ENCODE assay signal across 9 cellular contexts in genomic region chr10:119412244-119412750, GRCh38.
DNase-seq lines count a peak whose midpoint lies in the region; ATAC-seq, FAIRE-seq and TF ChIP-seq lines count a peak whose summit lies in the region.
"Had no signal": no experiment of that assay in that cellular context is flagged by ENCODE, and none has a peak within 500 bp of the region (broad histone marks: within the 10 kb centered on the region; RNA-seq: fewer than 3 reads in every experiment).

No MANE protein-coding gene starts in this region.

- intact Hi-C loops in HepG2 (cut with micrococcal nuclease; ENCODE audit: unreplicated experiment): no loop called here

- H3K79me2 ChIP-seq in HepG2 (ENCODE audit: insufficient read depth, low read length): no peaks in the 10 kb centered on the region

- FAIRE-seq in HepG2 (lab: Jason Lieb, UNC): no peak

- POLR2A ChIA-PET in HepG2 (lab: Yijun Ruan, JAX): interaction anchor here (3.9 kb wide), 1 partner anchor 89 kb away, joined by 11 read pairs; no protein-coding TSS in a partner anchor

- BruUV-seq in HepG2 (replicated peaks; lab: Mats Ljungman, UMichigan): no TSS peak

- no peak for TF ChIP-seq RAD21 in HepG2 (CRISPR knock-in tag; IDR thresholded peaks at IDR 0.05)

- peaks cover 11 to 28% of the 10 kb centered on the region in 2 donors for H3K4me1 ChIP-seq in duodenal mucosa (ENCODE audit: control insufficient read depth in 1 of 2, insufficient read depth in 2 of 2, low read length in 2 of 2)
- peaks cover 55% of the 10 kb centered on the region for H3K4me1 ChIP-seq in HepG2 (ENCODE audit: insufficient read depth, low read length)
- peaks cover 33 to 50% (median 34%) of the 10 kb centered on the region in 3 donors for H3K4me1 ChIP-seq in skeletal muscle tissue (ENCODE audit: control insufficient read depth in 3 of 3, insufficient read depth in 3 of 3, low read length in 3 of 3)

- no peak for TF ChIP-seq POLR2A in HepG2 (IDR thresholded peaks at IDR 0.05; ENCODE audit: insufficient read depth in 1 of 2, low read depth in 2 of 2, low read length in 2 of 2)

- no peak overlapping the region for H3K4me2 ChIP-seq in HepG2 (ENCODE audit: low read depth, low read length)

- no peaks in the 10 kb centered on the region for H3K9me3 ChIP-seq in duodenal mucosa (ENCODE audit: control insufficient read depth in 1 of 2, low read length in 2 of 2)
- H3K9me3 ChIP-seq in HepG2 (ENCODE audit: low read length): no peaks in the 10 kb centered on the region
- H3K9me3 ChIP-seq in skeletal muscle tissue (ENCODE audit: control insufficient read depth in 3 of 3, low read length in 3 of 3): no peaks in the 10 kb centered on the region

- 98% methylated on average over 4 of the region's 21 CpGs for WGBS in HepG2 (ENCODE audit: low lambda C conversion rate)

- CTCF ChIA-PET in HepG2 (lab: Yijun Ruan, JAX; ENCODE audit: low intra/inter-chr PET ratio, low total read pairs): no interaction called here

- H3K27me3 ChIP-seq in duodenal mucosa (ENCODE audit: control insufficient read depth in 1 of 2, insufficient read depth in 2 of 2, low read length in 2 of 2) (no peaks in the 10 kb centered on the region), HepG2 (ENCODE audit: control insufficient read depth in 1 of 2, insufficient read depth in 2 of 2, low read length in 2 of 2) (no peaks in the 10 kb centered on the region; a peak in 1 of 5 replicates), skeletal muscle tissue (ENCODE audit: control insufficient read depth in 3 of 3, insufficient read depth in 3 of 3, low read length in 3 of 3) (no peaks in the 10 kb centered on the region)

- no peak for TF ChIP-seq CTCF in HepG2 (CRISPR knock-in tag; IDR thresholded peaks at IDR 0.05)

- DNase-seq in HT-29 (ENCODE audit: low spot score) (peak; percentile 61), HepG2 (ENCODE audit: low spot score) (no peak), SKM-1 (lab: John Stamatoyannopoulos, UW; ENCODE audit: unreplicated experiment) (no peak), GOT3 (lab: John Stamatoyannopoulos, UW) (no peak), T1000 (lab: John Stamatoyannopoulos, UW) (no peak)
- DNase-seq: activated T-cell treated with anti-CD3 and anti-CD28 coated beads, Interleukin-2, amount 50 U/mL, for 1 hour had no signal

- H3K9ac ChIP-seq in duodenal mucosa (ENCODE audit: low read depth in 1 of 2, low read length in 2 of 2) (no peak overlapping the region), HepG2 (ENCODE audit: insufficient read depth, low read depth, low read length) (no peak overlapping the region), skeletal muscle tissue (ENCODE audit: low read depth in 1 of 3, low read length in 3 of 3) (no peak overlapping the region)

- in situ Hi-C loops in HepG2 (cut with HindIII; ENCODE audit: extremely low pct_ligation_motif_present, low pct_unique_long_range_greater_than_20kb): no loop called here

- TF ChIP-seq EP300 in HepG2 (IDR thresholded peaks at IDR 0.05; ENCODE audit: low read depth in 2 of 2, low read length in 2 of 2) (no peak), HepG2 (CRISPR knock-in tag; IDR thresholded peaks at IDR 0.05; ENCODE audit: borderline replicate concordance) (no peak)

- H3K27ac ChIP-seq in duodenal mucosa (ENCODE audit: low read depth, low read length) (peak overlapping the region; percentile 73), HepG2 (ENCODE audit: extremely low read length, insufficient read depth, low read length) (no peak overlapping the region), skeletal muscle tissue (ENCODE audit: low read depth, low read length) (peak overlapping the region; percentile 56)

- no peaks in the 10 kb centered on the region for H4K20me1 ChIP-seq in HepG2 (ENCODE audit: insufficient read depth, low read length)

- ATAC-seq in HepG2 (no peak), GM19395 (IDR thresholded peaks at IDR 0.05; ENCODE audit: unreplicated experiment) (no peak)

- H3K36me3 ChIP-seq in duodenal mucosa (ENCODE audit: control insufficient read depth in 1 of 2, insufficient read depth in 2 of 2, low read length in 2 of 2) (peaks cover 0 to 3% of the 10 kb centered on the region in 2 donors), HepG2 (replicated peaks in 1 of 2; ENCODE audit: control insufficient read depth in 1 of 2, insufficient read depth in 2 of 2, low read length in 2 of 2) (no peaks in the 10 kb centered on the region), skeletal muscle tissue (ENCODE audit: control insufficient read depth in 3 of 3, insufficient read depth in 3 of 3, low read length in 3 of 3) (peaks cover 0 to 3% (median 0%) of the 10 kb centered on the region in 3 donors)

- no peak overlapping the region for H2AFZ ChIP-seq in HepG2 (ENCODE audit: low read length)

- H3K4me3 ChIP-seq in duodenal mucosa (ENCODE audit: low read depth in 1 of 2, low read length in 2 of 2): no peak overlapping the region
- H3K4me3 ChIP-seq in HepG2 (replicated peaks in 1 of 3; ENCODE audit: insufficient read depth in 1 of 3, low read depth in 2 of 3, low read length in 3 of 3): no peak overlapping the region
- H3K4me3 ChIP-seq in skeletal muscle tissue (ENCODE audit: low read length in 3 of 3): no peak overlapping the region

TF ChIP-seq in HepG2, 621 proteins besides CTCF, POLR2A, EP300 and RAD21:
- TF ChIP-seq ZNF382 (CRISPR knock-in tag; IDR thresholded peaks at IDR 0.05; ENCODE audit: borderline replicate concordance) (no peak), MAF1 (CRISPR knock-in tag; IDR thresholded peaks at IDR 0.05; ENCODE audit: borderline replicate concordance) (no peak), ZNF724P (CRISPR knock-in tag; IDR thresholded peaks at IDR 0.05; ENCODE audit: borderline replicate concordance) (no peak), ZNF687 (CRISPR knock-in tag; IDR thresholded peaks at IDR 0.05) (peak; percentile 24)
